Comparison of ENCODE assay signal across 8 cellular contexts in genomic region chr22:32660292-32660691, GRCh38.
DNase-seq lines count a peak whose midpoint lies in the region; ATAC-seq and TF ChIP-seq lines count a peak whose summit lies in the region.

No MANE protein-coding gene starts in this region.

- DNase-seq in AG08395 (ENCODE audit: low spot score) (peak; percentile 74), GM13977 (ENCODE audit: low spot score) (peak; percentile 72), NCI-H774 (lab: John Stamatoyannopoulos, UW) (peak; percentile 4), activated T-cell treated with anti-CD3 and anti-CD28 coated beads for 24 hours (ENCODE audit: low read depth) (peak; percentile 39), fibroblast of gingiva (ENCODE audit: low read depth) (peak; percentile 39), nephron progenitor cell (peak; percentile 70), uterus (peak; percentile 66 to 69)

- no peak for TF ChIP-seq POLR2A in uterus (IDR thresholded peaks at IDR 0.05)

- in situ Hi-C loops in GM13977 (cut with MboI; ENCODE audit: low pct_unique_long_range_greater_than_20kb, low sequenced_read_pairs, unreplicated experiment) = loop anchor here (25.0 kb wide), 1 partner anchor 127 kb away; no protein-coding TSS in a partner anchor

- H3K27me3 ChIP-seq in uterus = no peaks in the 10 kb centered on the region

- peak overlapping the region in 1 of 2 donors; percentile 7 for H3K27ac ChIP-seq in uterus

- no peaks in the 10 kb centered on the region for H3K9me3 ChIP-seq in uterus

- no peaks in the 10 kb centered on the region for H3K9me3 Mint-ChIP-seq in nephron progenitor cell

- H3K27me3 Mint-ChIP-seq in nephron progenitor cell (ENCODE audit: low read depth, poor library complexity) = peaks cover 39% of the 10 kb centered on the region

- H3K4me1 Mint-ChIP-seq in nephron progenitor cell = no peaks in the 10 kb centered on the region

- intact Hi-C loops in uterus (cut with DNase I; ENCODE audit: low total_unique reads) = no loop called here

- no peaks in the 10 kb centered on the region for H3K4me1 ChIP-seq in uterus

- ATAC-seq in HG03457 (IDR thresholded peaks at IDR 0.05; ENCODE audit: unreplicated experiment) = no peak

- no peak overlapping the region for H3K27ac Mint-ChIP-seq in nephron progenitor cell

- TF ChIP-seq CTCF in GM13977 (IDR thresholded peaks at IDR 0.05; ENCODE audit: extremely low read depth, insufficient read depth, missing control alignments) (peak; percentile 75), nephron progenitor cell (IDR thresholded peaks at IDR 0.05) (peak; percentile 72), uterus (IDR thresholded peaks at IDR 0.05) (peak; percentile 51 to 78 (median 66))

- H3K4me3 Mint-ChIP-seq in nephron progenitor cell = no peak overlapping the region

- no peak overlapping the region for H3K4me3 ChIP-seq in uterus

- no peaks in the 10 kb centered on the region for H3K36me3 Mint-ChIP-seq in nephron progenitor cell (ENCODE audit: low read depth)

- H3K36me3 ChIP-seq in uterus = no peaks in the 10 kb centered on the region

Comparison
In these comparisons a context has a peak if more than half of its experiments do, and no peak if none do; other contexts are left out.
1. DNase-seq: peak in every context shown above with its lines; median percentile 74 in AG08395; 72 in GM13977; 70 in nephron progenitor cell; 68 in uterus; 39 in activated T-cell treated with anti-CD3 and anti-CD28 coated beads for 24 hours; 39 in fibroblast of gingiva; 4 in NCI-H774.